In genomic region chr1:3350441-3351261, GRCh38 we compare ENCODE assay signal across 14 cellular contexts.
A peak's percentile ranks its signal among the peaks of the same experiment; 100 is the strongest.
DNase-seq lines count a peak whose midpoint lies in the region; ATAC-seq and TF ChIP-seq lines count a peak whose summit lies in the region.
"Had no signal": no experiment of that assay in that cellular context is flagged by ENCODE, and none has a peak within 500 bp of the region (broad histone marks: within the 10 kb centered on the region; RNA-seq: fewer than 3 reads in every experiment).

No MANE protein-coding gene starts in this region.

- peak; percentile 82 for DNase-seq in DMS 273 (lab: John Stamatoyannopoulos, UW; ENCODE audit: unreplicated experiment)
- DNase-seq in caudate nucleus (lab: John Stamatoyannopoulos, UW), result peak in 57 of 61 donors; percentile 14 to 91 (median 77)
- peak; percentile 75 for DNase-seq in left ventricle myocardium inferior
- DNase-seq in putamen (ENCODE audit: low spot score), result peak; percentile 87
- DNase-seq in stimulated activated naive CD8-positive, alpha-beta T cell treated with anti-CD3 and anti-CD28 coated beads, Interleukin-15, Interleukin-2, amounts not matched to agents 100 U/mL and 50 U/mL, for 24 hours, result no peak
- DNase-seq in NCI-H1092 treated with DMSO at 0.1 percent for 48 hours (lab: John Stamatoyannopoulos, UW), result no peak
- DNase-seq: activated CD4-positive, alpha-beta T cell treated with anti-CD3 and anti-CD28 coated beads, Interleukin-2, amount 50 U/mL, for 48 hours; activated naive CD4-positive, alpha-beta T cell treated with anti-CD3 and anti-CD28 coated beads for 36 hours; effector CD8-positive, alpha-beta T cell; naive B cell; NCI-H1417 treated with DMSO at 0.1 percent for 48 hours had no signal

- H3K27me3 ChIP-seq in left ventricle myocardium inferior (ENCODE audit: low read depth), result peaks cover 79% of the 10 kb centered on the region

- ATAC-seq in HG03469 (IDR thresholded peaks at IDR 0.05; ENCODE audit: unreplicated experiment) (no peak), GM21576 (IDR thresholded peaks at IDR 0.05; ENCODE audit: unreplicated experiment) (no peak)
- no peak for ATAC-seq in stimulated activated naive CD8-positive, alpha-beta T cell treated with anti-CD3 and anti-CD28 coated beads, Interleukin-15, Interleukin-2, amounts not matched to agents 100 U/mL and 50 U/mL, for 24 hours
- ATAC-seq: stimulated activated effector memory CD8-positive, alpha-beta T cell treated with anti-CD3 and anti-CD28 coated beads, Interleukin-12 subunit alpha, Interleukin-12 subunit beta, amount 100 ng/mL, for 72 hours had no signal

- H3K4me1 ChIP-seq in left ventricle myocardium inferior, result peaks cover 86% of the 10 kb centered on the region

- peak overlapping the region; percentile 41 for H3K4me3 ChIP-seq in left ventricle myocardium inferior

- TF ChIP-seq CTCF in left ventricle myocardium inferior (IDR thresholded peaks at IDR 0.05; ENCODE audit: borderline replicate concordance), result peak; percentile 25

- no peaks in the 10 kb centered on the region for H3K36me3 ChIP-seq in left ventricle myocardium inferior

- intact Hi-C loops in left ventricle myocardium inferior (cut with micrococcal nuclease), result no loop called here

- H3K9me3 ChIP-seq in left ventricle myocardium inferior (replicated peaks), result no peaks in the 10 kb centered on the region

- peak overlapping the region; percentile 91 for H3K27ac ChIP-seq in caudate nucleus (ENCODE audit: low read depth, low read length)
- H3K27ac ChIP-seq in left ventricle myocardium inferior (replicated peaks), result peak overlapping the region; percentile 96

Comparison
In these comparisons a context has a peak if more than half of its experiments do, and no peak if none do; other contexts are left out.
1. DNase-seq: peak in DMS 273 (single experiment), caudate nucleus (57 of 61), left ventricle myocardium inferior (single experiment) and putamen (single experiment); none in stimulated activated naive CD8-positive, alpha-beta T cell treated with anti-CD3 and anti-CD28 coated beads, Interleukin-15, Interleukin-2, amounts not matched to agents 100 U/mL and 50 U/mL, for 24 hours (single experiment) and NCI-H1092 treated with DMSO at 0.1 percent for 48 hours (single experiment).